Comparison of ENCODE assay signal across 29 cellular contexts in the genomic region with DNA sequence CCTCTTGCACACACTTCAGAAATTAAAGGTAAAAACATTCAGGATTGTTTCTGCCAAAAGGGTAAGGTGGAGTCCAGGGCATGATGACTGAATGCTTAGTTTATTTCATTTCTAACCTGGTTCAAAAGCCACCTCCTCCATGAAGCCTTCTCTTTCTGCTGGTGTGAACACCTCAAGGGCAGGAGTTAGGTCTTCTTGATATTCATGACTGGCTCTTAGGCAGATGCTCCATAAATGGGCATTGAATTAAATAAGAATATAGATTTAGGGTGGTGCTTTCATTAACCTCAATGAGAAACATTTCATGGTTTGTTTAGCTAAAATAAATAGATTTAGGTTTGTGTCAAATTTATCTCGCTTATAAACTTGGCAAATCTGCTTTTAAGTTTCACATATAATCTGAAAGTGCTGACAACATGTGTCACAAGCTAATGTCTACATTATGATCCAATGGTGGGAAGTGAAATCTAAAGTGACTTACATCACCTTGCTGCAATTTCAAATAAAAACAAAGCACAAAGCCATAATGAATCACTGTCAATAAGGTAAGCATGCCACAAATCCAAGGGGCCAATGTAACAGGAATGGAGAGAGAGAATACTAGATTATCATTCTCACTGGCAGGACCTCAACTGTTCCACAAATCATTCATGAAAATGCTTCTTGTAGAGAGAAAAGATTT.
"Had no signal": no experiment of that assay in that cellular context is flagged by ENCODE, and none has a peak within 500 bp of the region (broad histone marks: within the 10 kb centered on the region; RNA-seq: fewer than 3 reads in every experiment).

No MANE protein-coding gene starts in this region.

- H3K9me3 ChIP-seq: esophagus squamous epithelium, psoas muscle, right atrium auricular region, thyroid gland, upper lobe of left lung, vagina had no signal

- H3K27me3 ChIP-seq: esophagus squamous epithelium, right atrium auricular region, thyroid gland, upper lobe of left lung, vagina had no signal

- DNase-seq: activated CD4-positive, alpha-beta memory T cell treated with anti-CD3 and anti-CD28 coated beads, Interleukin-2, amount 10 ng/mL, durations not matched to agents 7 days and 5 days; activated CD4-positive, alpha-beta T cell treated with anti-CD3 and anti-CD28 coated beads, Interleukin-2, amount 10 ng/mL, durations not matched to agents 7 days and 5 days; activated CD4-positive, CD25-positive, alpha-beta regulatory T cell treated with anti-CD3 and anti-CD28 coated beads, Interleukin-2, amount 50 U/mL, for 72 hours; activated CD8-positive, alpha-beta memory T cell treated with anti-CD3 and anti-CD28 coated beads, Interleukin-2, amount 50 U/mL, for 48 hours; activated gamma-delta T cell; activated naive CD4-positive, alpha-beta T cell treated with anti-CD3 and anti-CD28 coated beads, Interleukin-2, amount 10 ng/mL, durations not matched to agents 7 days and 5 days; activated T-cell treated with anti-CD3 and anti-CD28 coated beads, Interleukin-2, amount 50 U/mL, for 24 hours; amniotic stem cell; endodermal cell; esophagus squamous epithelium; foreskin melanocyte; islet precursor cell; naive thymus-derived CD8-positive, alpha-beta T cell; nucleus accumbens; psoas muscle; stimulated activated CD4-positive, alpha-beta T cell treated with anti-CD3 and anti-CD28 coated beads, Interleukin-1b, Interleukin-23, amount 100 ng/mL, for 48 hours; stimulated activated CD4-positive, alpha-beta T cell treated with anti-CD3 and anti-CD28 coated beads, Interleukin-4, amount 100 ng/mL, for 4 hours; stimulated activated CD8-positive, alpha-beta memory T cell treated with anti-CD3 and anti-CD28 coated beads, Interleukin-4, amount 100 ng/mL, for 48 hours; stimulated activated naive CD8-positive, alpha-beta T cell treated with anti-CD3 and anti-CD28 coated beads, Interleukin-15, amount 100 ng/mL, for 72 hours; substantia nigra; T-helper 17 cell; T1000; thyroid gland; upper lobe of left lung had no signal

- H2AFZ ChIP-seq: parathyroid adenoma had no signal

- H3K36me3 ChIP-seq: esophagus squamous epithelium, right atrium auricular region, thyroid gland, upper lobe of left lung, vagina had no signal

- H3K4me2 ChIP-seq: smooth muscle cell had no signal

- H3K9ac ChIP-seq: parathyroid adenoma had no signal

- FAIRE-seq: astrocyte had no signal

- H3K27ac ChIP-seq: esophagus squamous epithelium, parathyroid adenoma, psoas muscle, right atrium auricular region, thyroid gland, upper lobe of left lung, vagina had no signal

- H3K4me3 ChIP-seq: esophagus squamous epithelium, psoas muscle, right atrium auricular region, smooth muscle cell, thyroid gland, upper lobe of left lung, vagina had no signal

- H3K4me1 ChIP-seq: esophagus squamous epithelium, psoas muscle, right atrium auricular region, thyroid gland, upper lobe of left lung, vagina had no signal
